In the genomic region with DNA sequence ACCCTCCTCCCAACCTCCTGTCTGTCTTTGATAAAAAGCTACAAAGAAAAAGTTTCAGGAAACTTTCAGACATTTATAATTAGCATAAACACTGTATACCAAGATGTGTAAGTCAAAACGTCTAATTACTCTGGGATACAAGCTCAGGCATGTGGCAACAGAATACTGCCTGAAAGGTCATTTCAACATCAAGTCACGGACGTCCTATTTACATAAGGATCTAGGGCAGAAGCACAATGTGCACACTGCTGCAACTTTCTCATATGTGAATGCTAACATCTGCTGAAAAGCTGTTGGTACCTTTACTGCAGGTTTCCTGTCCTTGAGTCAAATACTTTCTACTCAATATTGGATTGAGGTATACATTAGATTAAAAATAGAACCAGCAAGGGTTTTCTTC, we compare ENCODE assay signal across 10 cellular contexts. TPM values are rescaled to one million over a fixed set of nuclear protein-coding genes. Genes with fewer than 3 reads are reported as not detected.
DNase-seq lines count a peak whose midpoint lies in the region; ATAC-seq and TF ChIP-seq lines count a peak whose summit lies in the region.
"Had no signal": no experiment of that assay in that cellular context is flagged by ENCODE, and none has a peak within 500 bp of the region (broad histone marks: within the 10 kb centered on the region; RNA-seq: fewer than 3 reads in every experiment).

No MANE protein-coding gene starts in this region.

- peak overlapping the region; percentile 15 for H3K27ac Mint-ChIP-seq in activated CD8-positive, alpha-beta memory T cell treated with anti-CD3 and anti-CD28 coated beads, Interleukin-2, amount 10 ng/mL, durations not matched to agents 7 days and 5 days
- H3K27ac Mint-ChIP-seq in glutamatergic neuron (ENCODE audit: unreplicated experiment), result no peak overlapping the region
- H3K27ac Mint-ChIP-seq: CD4-positive, CD25-positive, alpha-beta regulatory T cell had no signal

- ATAC-seq in activated CD8-positive, alpha-beta memory T cell treated with anti-CD3 and anti-CD28 coated beads, Interleukin-2, amount 10 ng/mL, durations not matched to agents 7 days and 5 days, result no peak
- no peak for ATAC-seq in HG03460 (IDR thresholded peaks at IDR 0.05; ENCODE audit: unreplicated experiment)

- peak overlapping the region; percentile 19 for H3K27ac ChIP-seq in suprapubic skin

- no peak for TF ChIP-seq CTCF in suprapubic skin (IDR thresholded peaks at IDR 0.05)
- no peak for TF ChIP-seq CTCF in glutamatergic neuron (IDR thresholded peaks at IDR 0.05; ENCODE audit: partially characterized antibody, unreplicated experiment)

- H3K4me1 Mint-ChIP-seq in activated CD8-positive, alpha-beta memory T cell treated with anti-CD3 and anti-CD28 coated beads, Interleukin-2, amount 10 ng/mL, durations not matched to agents 7 days and 5 days, result peaks cover 55% of the 10 kb centered on the region
- peaks cover 20% of the 10 kb centered on the region for H3K4me1 Mint-ChIP-seq in glutamatergic neuron (ENCODE audit: low read depth, unreplicated experiment)

- peaks cover 15% of the 10 kb centered on the region for H3K36me3 Mint-ChIP-seq in activated CD8-positive, alpha-beta memory T cell treated with anti-CD3 and anti-CD28 coated beads, Interleukin-2, amount 10 ng/mL, durations not matched to agents 7 days and 5 days
- H3K36me3 Mint-ChIP-seq in glutamatergic neuron (ENCODE audit: unreplicated experiment), result no peaks in the 10 kb centered on the region
- H3K36me3 Mint-ChIP-seq: CD4-positive, CD25-positive, alpha-beta regulatory T cell had no signal

- no peaks in the 10 kb centered on the region for H3K27me3 Mint-ChIP-seq in activated CD8-positive, alpha-beta memory T cell treated with anti-CD3 and anti-CD28 coated beads, Interleukin-2, amount 10 ng/mL, durations not matched to agents 7 days and 5 days
- H3K27me3 Mint-ChIP-seq in glutamatergic neuron (ENCODE audit: unreplicated experiment), result peaks cover 5% of the 10 kb centered on the region
- H3K27me3 Mint-ChIP-seq: CD4-positive, CD25-positive, alpha-beta regulatory T cell had no signal

- H3K4me1 ChIP-seq in suprapubic skin, result peaks cover 33% of the 10 kb centered on the region

- no peaks in the 10 kb centered on the region for H3K9me3 ChIP-seq in suprapubic skin

- no peak overlapping the region for H3K4me3 ChIP-seq in suprapubic skin

- no peak for DNase-seq in activated CD8-positive, alpha-beta memory T cell treated with anti-CD3 and anti-CD28 coated beads, Interleukin-2, amount 10 ng/mL, durations not matched to agents 7 days and 5 days
- DNase-seq in activated CD8-positive, alpha-beta memory T cell treated with anti-CD3 and anti-CD28 coated beads for 24 hours, result no peak
- DNase-seq in MV-4-11 (lab: John Stamatoyannopoulos, UW), result peak; percentile 81
- peak; percentile 59 for DNase-seq in fibroblast of peridontal ligament (ENCODE audit: extremely low read depth)
- no peak for DNase-seq in suprapubic skin (ENCODE audit: low spot score in 2 of 2)
- no peak for DNase-seq in glutamatergic neuron
- no peak for DNase-seq in AG08396 (ENCODE audit: low spot score)
- DNase-seq: activated gamma-delta T cell treated with Interleukin-2 at 50 U/mL for 16 hours; CD4-positive, CD25-positive, alpha-beta regulatory T cell had no signal

- H3K36me3 ChIP-seq in suprapubic skin, result no peaks in the 10 kb centered on the region

- TF ChIP-seq POLR2A in suprapubic skin (IDR thresholded peaks at IDR 0.05), result no peak

- no peak overlapping the region for H3K4me3 Mint-ChIP-seq in activated CD8-positive, alpha-beta memory T cell treated with anti-CD3 and anti-CD28 coated beads, Interleukin-2, amount 10 ng/mL, durations not matched to agents 7 days and 5 days
- H3K4me3 Mint-ChIP-seq in glutamatergic neuron (ENCODE audit: unreplicated experiment), result no peak overlapping the region
- H3K4me3 Mint-ChIP-seq: CD4-positive, CD25-positive, alpha-beta regulatory T cell had no signal

- no peak for TF ChIP-seq EP300 in suprapubic skin (IDR thresholded peaks at IDR 0.05)

- no peaks in the 10 kb centered on the region for H3K27me3 ChIP-seq in suprapubic skin

- no peaks in the 10 kb centered on the region for H3K9me3 Mint-ChIP-seq in activated CD8-positive, alpha-beta memory T cell treated with anti-CD3 and anti-CD28 coated beads, Interleukin-2, amount 10 ng/mL, durations not matched to agents 7 days and 5 days (ENCODE audit: low read depth)
- H3K9me3 Mint-ChIP-seq in glutamatergic neuron (ENCODE audit: unreplicated experiment), result peaks cover 6% of the 10 kb centered on the region

- 51% methylated on average over 3 of the region's 3 CpGs for WGBS in suprapubic skin

- CTCF ChIA-PET in activated CD8-positive, alpha-beta memory T cell treated with anti-CD3 and anti-CD28 coated beads, Interleukin-2, amount 10 ng/mL, durations not matched to agents 7 days and 5 days (lab: Charles Lee), result interaction anchor here (1.0 to 1.6 kb wide), 3 partner anchors 32 to 66 kb away, joined by 3 to 5 read pairs (median 5); no protein-coding TSS in a partner anchor

RNA-seq across cellular contexts. Expression of gene ELL2, which starts 36.9 kb away (rescaled TPM):
- 10 to 100 TPM; 33.9 to 81.8 TPM for total RNA-seq in activated CD8-positive, alpha-beta memory T cell treated with anti-CD3 and anti-CD28 coated beads, Interleukin-2, amount 10 ng/mL, durations not matched to agents 7 days and 5 days
- total RNA-seq in suprapubic skin (100 to 1,000 TPM in 2 of 4 donors, 10 to 100 TPM in 2; 58.2 to 128 (median 95.0) TPM), glutamatergic neuron (ENCODE audit: unreplicated experiment) (97.0 TPM)

Comparison
In these comparisons a context has a peak if more than half of its experiments do, and no peak if none do; other contexts are left out.
1. DNase-seq: peak in MV-4-11 (single experiment) and fibroblast of peridontal ligament (single experiment); none in activated CD8-positive, alpha-beta memory T cell treated with anti-CD3 and anti-CD28 coated beads, Interleukin-2, amount 10 ng/mL, durations not matched to agents 7 days and 5 days (single experiment), activated CD8-positive, alpha-beta memory T cell treated with anti-CD3 and anti-CD28 coated beads for 24 hours (single experiment), suprapubic skin (0 of 2), glutamatergic neuron (single experiment) and AG08396 (single experiment).